8 cellular contexts compared by ENCODE assay signal in genomic region chr7:139360948-139361307, GRCh38. TPM values are rescaled to one million over a fixed set of nuclear protein-coding genes. Genes with fewer than 3 reads are reported as not detected.
DNase-seq lines count a peak whose midpoint lies in the region; ATAC-seq, FAIRE-seq and TF ChIP-seq lines count a peak whose summit lies in the region.

No MANE protein-coding gene starts in this region.

- ATAC-seq in right cardiac atrium (no peak), GM21619 (IDR thresholded peaks at IDR 0.05; ENCODE audit: unreplicated experiment) (no peak), GM21360 (IDR thresholded peaks at IDR 0.05; ENCODE audit: unreplicated experiment) (no peak), HG02852 (IDR thresholded peaks at IDR 0.05; ENCODE audit: unreplicated experiment) (no peak)

- H3K4me1 ChIP-seq in HAP-1: peaks cover 9% of the 10 kb centered on the region
- peaks cover 7% of the 10 kb centered on the region for H3K4me1 ChIP-seq in right cardiac atrium (ENCODE audit: control insufficient read depth, insufficient read depth, low read length)
- peaks cover 0 to 5% of the 10 kb centered on the region in 2 donors for H3K4me1 ChIP-seq in small intestine (ENCODE audit: control insufficient read depth in 2 of 2, insufficient read depth in 1 of 2, low read depth in 1 of 2, low read length in 1 of 2)

- no peak for FAIRE-seq in small intestine (lab: Jason Lieb, UNC)

- H3K36me3 ChIP-seq in HAP-1 (replicated peaks) (peaks cover 18% of the 10 kb centered on the region), small intestine (ENCODE audit: control insufficient read depth in 2 of 2, insufficient read depth in 2 of 2, low read length in 2 of 2) (peaks cover 0 to 4% of the 10 kb centered on the region in 2 donors)

- no peak overlapping the region for H3K27ac ChIP-seq in right cardiac atrium (ENCODE audit: low read length)
- H3K27ac ChIP-seq in small intestine (ENCODE audit: low read depth in 1 of 2, low read length in 1 of 2): peak overlapping the region; percentile 52 to 100

- intact Hi-C loops in right cardiac atrium (cut with DNase I): no loop called here

- in situ Hi-C loops in HAP-1 (cut with MboI; ENCODE audit: low sequenced_read_pairs): no loop called here

- peak overlapping the region; percentile 81 for H3K4me3 ChIP-seq in HAP-1
- peak overlapping the region; percentile 76 for H3K4me3 ChIP-seq in WI38 (ENCODE audit: low read depth, low read length)
- H3K4me3 ChIP-seq in right cardiac atrium (ENCODE audit: low read length): peak overlapping the region; percentile 80
- peak overlapping the region; percentile 58 to 93 for H3K4me3 ChIP-seq in small intestine (ENCODE audit: low read depth in 1 of 2, low read length in 2 of 2)

- H3K27me3 ChIP-seq in HAP-1 (ENCODE audit: low read depth): no peaks in the 10 kb centered on the region
- no peaks in the 10 kb centered on the region for H3K27me3 ChIP-seq in right cardiac atrium (ENCODE audit: control insufficient read depth, insufficient read depth)
- no peaks in the 10 kb centered on the region for H3K27me3 ChIP-seq in small intestine (ENCODE audit: control insufficient read depth in 2 of 2, insufficient read depth in 2 of 2, low read length in 2 of 2)

- no peak for TF ChIP-seq CTCF in WI38 (IDR thresholded peaks at IDR 0.05; ENCODE audit: low read depth, low read length)

- no peaks in the 10 kb centered on the region for H3K9me3 ChIP-seq in HAP-1
- H3K9me3 ChIP-seq in right cardiac atrium (ENCODE audit: control insufficient read depth, low read length): no peaks in the 10 kb centered on the region
- H3K9me3 ChIP-seq in small intestine (ENCODE audit: control insufficient read depth, low read depth): no peaks in the 10 kb centered on the region

- WGBS in right cardiac atrium: under 1% methylated on average over 2 of the region's 2 CpGs
- 0 to 1% (median 1%) methylated on average over 2 of the region's 2 CpGs for WGBS in small intestine, 3 donors

- no peak for DNase-seq in HAP-1 (ENCODE audit: low spot score in 2 of 2)
- no peak for DNase-seq in right cardiac atrium
- no peak for DNase-seq in small intestine
- no peak for DNase-seq in stimulated activated naive CD4-positive, alpha-beta T cell treated with Interleukin-2 at 50 U/mL for 16 hours (lab: John Stamatoyannopoulos, UW)

RNA-seq across cellular contexts. Expression of gene LUC7L2, which starts 1.2 kb away (rescaled TPM):
- total RNA-seq in right cardiac atrium: 10 to 100 TPM; 49.3 to 58.3 (median 54.7) TPM
- polyA plus RNA-seq in right cardiac atrium (34.1 TPM), small intestine (10 to 100 TPM; 32.2 to 45.6 (median 35.9) TPM)

RNA-seq across cellular contexts. Expression of gene FMC1, which starts 19.8 kb away (rescaled TPM):
- total RNA-seq in right cardiac atrium: 10 to 100 TPM; 30.7 to 51.3 (median 43.7) TPM
- polyA plus RNA-seq in right cardiac atrium (67.4 TPM), small intestine (10 to 100 TPM; 23.6 to 35.6 (median 29.2) TPM)
